In the genomic region with DNA sequence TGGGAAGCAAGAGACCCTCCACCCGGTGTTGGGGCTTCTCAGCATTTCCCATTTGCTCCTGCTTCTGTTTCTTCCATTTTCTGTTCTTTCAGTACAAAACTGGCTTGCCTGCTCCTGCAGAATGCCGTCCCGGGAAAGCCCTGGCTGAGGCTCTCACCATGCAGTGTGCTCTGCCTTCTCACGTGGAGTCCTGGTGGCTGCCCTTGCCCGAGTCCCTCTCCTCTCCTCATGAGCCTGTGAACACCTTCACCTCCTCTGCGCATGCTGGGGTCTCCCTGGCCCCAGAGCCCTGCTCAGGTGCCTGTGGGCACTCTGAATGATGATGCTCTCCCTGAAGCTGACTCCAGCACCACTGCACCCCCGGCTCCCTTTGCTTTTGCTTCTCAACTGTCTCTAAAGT, we compare ENCODE assay signal across 28 cellular contexts.
DNase-seq lines count a peak whose midpoint lies in the region; ATAC-seq, FAIRE-seq and TF ChIP-seq lines count a peak whose summit lies in the region.
"Had no signal": no experiment of that assay in that cellular context is flagged by ENCODE, and none has a peak within 500 bp of the region (broad histone marks: within the 10 kb centered on the region; RNA-seq: fewer than 3 reads in every experiment).

No MANE protein-coding gene starts in this region.

- H3F3A ChIP-seq in GM23338 (replicated peaks; ENCODE audit: low read depth) = no peaks in the 10 kb centered on the region

- CTCF ChIA-PET in H1 (lab: Charles Lee; ENCODE audit: partially characterized antibody) = no interaction called here
- CTCF ChIA-PET in HepG2 (lab: Yijun Ruan, JAX; ENCODE audit: low intra/inter-chr PET ratio, low total read pairs) = no interaction called here

- H3K4me3 ChIP-seq in GM23338 (no peak overlapping the region), H1 (ENCODE audit: extremely low read depth in 1 of 4, insufficient read depth in 2 of 4, low read depth in 3 of 4, low read length in 4 of 4) (no peak overlapping the region), aorta (ENCODE audit: low read length in 2 of 2) (no peak overlapping the region), body of pancreas (no peak overlapping the region), HepG2 (replicated peaks in 1 of 3; ENCODE audit: insufficient read depth in 1 of 3, low read depth in 2 of 3, low read length in 3 of 3) (no peak overlapping the region)
- H3K4me3 ChIP-seq: BLaER1, GM12878 had no signal

- ATAC-seq in GM23338 (no peak), aorta (ENCODE audit: low FRiP score) (peak; percentile 40), body of pancreas (no peak), HepG2 (no peak)
- ATAC-seq: GM12878 had no signal

- H2BK5ac ChIP-seq in H1 (ENCODE audit: low read depth, low read length) = no peak overlapping the region

- H3K4me1 Mint-ChIP-seq in GM23338 = peaks cover 23% of the 10 kb centered on the region
- H3K4me1 Mint-ChIP-seq in osteocyte (ENCODE audit: unreplicated experiment) = no peaks in the 10 kb centered on the region
- H3K4me1 Mint-ChIP-seq: CD14-positive monocyte; CD4-positive, alpha-beta memory T cell; CD4-positive, CD25-positive, alpha-beta regulatory T cell; CD8-positive, alpha-beta memory T cell had no signal

- H2AFZ ChIP-seq in GM23338 (no peak overlapping the region), H1 (ENCODE audit: low read length) (no peak overlapping the region; the same call in 1 of the 2 replicates), HepG2 (ENCODE audit: low read length) (no peak overlapping the region)

- BruUV-seq in HepG2 (replicated peaks; lab: Mats Ljungman, UMichigan) = no TSS peak

- H3K4me1 ChIP-seq in GM23338 (ENCODE audit: insufficient read depth) (peaks cover 8% of the 10 kb centered on the region; the same call in 1 of the 2 replicates), H1 (replicated peaks in 1 of 4; ENCODE audit: control insufficient read depth in 3 of 4, insufficient read depth in 4 of 4, low read length in 3 of 4) (peaks cover 0 to 4% (median 2%) of the 10 kb centered on the region in 4 experiments; a peak in 2 of 7 replicates), aorta (ENCODE audit: control insufficient read depth in 1 of 2, insufficient read depth in 2 of 2, low read length in 2 of 2) (no peaks in the 10 kb centered on the region), body of pancreas (no peaks in the 10 kb centered on the region), HepG2 (ENCODE audit: insufficient read depth, low read length) (no peaks in the 10 kb centered on the region)
- H3K4me1 ChIP-seq: BE2C, BLaER1 had no signal

- no peaks in the 10 kb centered on the region for H3K27me3 ChIP-seq in GM23338 (ENCODE audit: insufficient read depth)
- no peaks in the 10 kb centered on the region for H3K27me3 ChIP-seq in H1 (replicated peaks in 1 of 4; ENCODE audit: control insufficient read depth in 3 of 4, extremely low read depth in 1 of 4, insufficient read depth in 3 of 4, low read length in 3 of 4)
- H3K27me3 ChIP-seq in aorta (ENCODE audit: control insufficient read depth in 1 of 2, insufficient read depth in 2 of 2, low read length in 1 of 2) = no peaks in the 10 kb centered on the region
- H3K27me3 ChIP-seq in body of pancreas = no peaks in the 10 kb centered on the region
- H3K27me3 ChIP-seq in HepG2 (ENCODE audit: control insufficient read depth in 1 of 2, insufficient read depth in 2 of 2, low read length in 2 of 2) = no peaks in the 10 kb centered on the region; a peak in 1 of 5 replicates
- H3K27me3 ChIP-seq: BE2C, BLaER1 had no signal

- WGBS in H1 (ENCODE audit: extremely low coverage in 1 of 2, insufficient coverage in 1 of 2, insufficient read length in 1 of 2, insufficient replicate concordance in 2 of 2, low coverage in 1 of 2, low lambda C conversion rate in 2 of 2, missing lambda C conversion rate in 1 of 2), 2 experiments = 93% methylated on average over 7 of the region's 7 CpGs; no CpG with 5 or more reads in 1 of the 2 experiments
- WGBS in aorta, 2 donors = 77 to 86% methylated on average over 7 of the region's 7 CpGs
- WGBS in body of pancreas, 2 donors = 45 to 57% methylated on average over 7 of the region's 7 CpGs
- WGBS in HepG2 (ENCODE audit: low lambda C conversion rate) = 0% methylated on average over 7 of the region's 7 CpGs

- H3K27ac Mint-ChIP-seq in GM23338 = peak overlapping the region; percentile 78; the same call in 1 of the 2 replicates
- no peak overlapping the region for H3K27ac Mint-ChIP-seq in osteocyte (ENCODE audit: unreplicated experiment)
- H3K27ac Mint-ChIP-seq: CD14-positive monocyte; CD4-positive, alpha-beta memory T cell; CD4-positive, CD25-positive, alpha-beta regulatory T cell; CD8-positive, alpha-beta memory T cell had no signal

- H2BK15ac ChIP-seq in H1 (ENCODE audit: low read length) = 0 out of 2 replicates have a peak overlapping the region, but pooled peaks have one; percentile 72

- H3K56ac ChIP-seq in H1 (replicated peaks; ENCODE audit: insufficient read length, low read depth, low read length) = no peak overlapping the region

- H3K9ac ChIP-seq in H1 (replicated peaks in 1 of 4; ENCODE audit: extremely low read depth in 1 of 4, low read depth in 3 of 4, low read length in 3 of 4) (no peak overlapping the region), HepG2 (ENCODE audit: insufficient read depth, low read depth, low read length) (no peak overlapping the region)
- H3K9ac ChIP-seq: BLaER1 had no signal

- H3K36me3 Mint-ChIP-seq in GM23338 (ENCODE audit: low read depth) (peaks cover 7% of the 10 kb centered on the region; the same call in 2 of the 3 replicates), osteocyte (ENCODE audit: unreplicated experiment) (no peaks in the 10 kb centered on the region)
- H3K36me3 Mint-ChIP-seq: CD14-positive monocyte; CD4-positive, alpha-beta memory T cell; CD4-positive, CD25-positive, alpha-beta regulatory T cell; CD8-positive, alpha-beta memory T cell had no signal

- H4K91ac ChIP-seq in H1 (replicated peaks; ENCODE audit: insufficient read length, low read length) = no peak overlapping the region

- H3K79me2 ChIP-seq in GM23338 (replicated peaks; ENCODE audit: insufficient read depth) = no peaks in the 10 kb centered on the region
- no peaks in the 10 kb centered on the region for H3K79me2 ChIP-seq in H1 (ENCODE audit: control insufficient read depth in 1 of 2, insufficient read depth in 2 of 2, low read length in 2 of 2)
- H3K79me2 ChIP-seq in HepG2 (ENCODE audit: insufficient read depth, low read length) = no peaks in the 10 kb centered on the region

- DNase-seq in GM23338 (ENCODE audit: low spot score) = no peak
- no peak for DNase-seq in H1 (ENCODE audit: low read depth in 1 of 2, low spot score in 2 of 2)
- DNase-seq in osteocyte (ENCODE audit: extremely low spot score, unreplicated experiment) = peak; percentile 68
- no peak for DNase-seq in aorta
- DNase-seq in body of pancreas = no peak
- no peak for DNase-seq in NCI-H524 treated with DMSO at 0.1 percent for 48 hours (lab: John Stamatoyannopoulos, UW)
- no peak for DNase-seq in HepG2 (ENCODE audit: low spot score)
- DNase-seq: 8988T; ACHN; BE2C; C1 segment of cervical spinal cord; CD4-positive, alpha-beta memory T cell; CD4-positive, CD25-positive, alpha-beta regulatory T cell; CD8-positive, alpha-beta memory T cell; COR-L47; DMS 273 treated with DMSO at 0.1 percent for 48 hours; DMS153; DMS53; DMS79; DND-41; EL; GDM1 had no signal

- TF ChIP-seq RAD21 in H1 (IDR thresholded peaks at IDR 0.05 in 1 of 2, conservative IDR thresholded peaks at IDR 0.05 in 1 of 2; ENCODE audit: low read depth in 2 of 2, low read length in 2 of 2) (no peak), HepG2 (CRISPR knock-in tag; IDR thresholded peaks at IDR 0.05) (no peak)

- H3K4me2 ChIP-seq in GM23338 (no peak overlapping the region), H1 (ENCODE audit: insufficient read depth in 1 of 2, low read depth in 2 of 2, low read length in 2 of 2) (no peak overlapping the region), HepG2 (ENCODE audit: low read depth, low read length) (no peak overlapping the region)
- H3K4me2 ChIP-seq: BLaER1 had no signal

- H3K27me3 Mint-ChIP-seq in GM23338 (ENCODE audit: insufficient read depth, low read depth, poor library complexity) = peaks cover 5% of the 10 kb centered on the region
- H3K27me3 Mint-ChIP-seq in osteocyte (ENCODE audit: unreplicated experiment) = no peaks in the 10 kb centered on the region
- H3K27me3 Mint-ChIP-seq: CD4-positive, alpha-beta memory T cell; CD4-positive, CD25-positive, alpha-beta regulatory T cell; CD8-positive, alpha-beta memory T cell had no signal

- no peak for TF ChIP-seq CTCF in GM23338 (conservative IDR thresholded peaks at IDR 0.05; ENCODE audit: low read depth in 2 of 2)
- no peak for TF ChIP-seq CTCF in H1 (IDR thresholded peaks at IDR 0.05; ENCODE audit: control extremely low read depth in 1 of 3, insufficient read depth in 1 of 3, low read depth in 1 of 3, low read length in 3 of 3)
- no peak for TF ChIP-seq CTCF in osteocyte (IDR thresholded peaks at IDR 0.05)
- TF ChIP-seq CTCF in body of pancreas (IDR thresholded peaks at IDR 0.05) = no peak
- no peak for TF ChIP-seq CTCF in HepG2 (CRISPR knock-in tag; IDR thresholded peaks at IDR 0.05)

- H3K23ac ChIP-seq in H1 (ENCODE audit: insufficient read length) = no peak overlapping the region

- H2AK5ac ChIP-seq in H1 (ENCODE audit: low read depth, low read length) = no peak overlapping the region

- H3K36me3 ChIP-seq in GM23338 (ENCODE audit: insufficient read depth) (no peaks in the 10 kb centered on the region), H1 (ENCODE audit: control insufficient read depth in 2 of 4, insufficient read depth in 4 of 4, low read length in 3 of 4) (no peaks in the 10 kb centered on the region), aorta (ENCODE audit: control insufficient read depth in 1 of 2, insufficient read depth in 2 of 2, low read length in 1 of 2) (no peaks in the 10 kb centered on the region), body of pancreas (replicated peaks in 1 of 2; ENCODE audit: insufficient read depth in 1 of 2, low read depth in 2 of 2) (no peaks in the 10 kb centered on the region), HepG2 (replicated peaks in 1 of 2; ENCODE audit: control insufficient read depth in 1 of 2, insufficient read depth in 2 of 2, low read length in 2 of 2) (no peaks in the 10 kb centered on the region)
- H3K36me3 ChIP-seq: BE2C, BLaER1 had no signal

- intact Hi-C loops in aorta (cut with DNase I) = no loop called here
- intact Hi-C loops in body of pancreas (cut with DNase I) = no loop called here
- intact Hi-C loops in HepG2 (cut with micrococcal nuclease; ENCODE audit: unreplicated experiment) = no loop called here

- no peak for TF ChIP-seq POLR2A in H1 (IDR thresholded peaks at IDR 0.05; ENCODE audit: control extremely low read depth in 1 of 2, low read depth in 2 of 2, low read length in 2 of 2)
- TF ChIP-seq POLR2A in body of pancreas (IDR thresholded peaks at IDR 0.05) = no peak
- TF ChIP-seq POLR2A in HepG2 (IDR thresholded peaks at IDR 0.05; ENCODE audit: insufficient read depth in 1 of 2, low read depth in 2 of 2, low read length in 2 of 2) = no peak

- H3K4ac ChIP-seq in H1 (replicated peaks; ENCODE audit: insufficient read length, low read depth, low read length) = no peak overlapping the region

- no peak overlapping the region for H4K5ac ChIP-seq in H1 (ENCODE audit: insufficient read length, low read depth, low read length)

- no peaks in the 10 kb centered on the region for H3K23me2 ChIP-seq in H1 (ENCODE audit: low read depth, low read length)

- no peaks in the 10 kb centered on the region for H3K9me3 ChIP-seq in H1 (ENCODE audit: insufficient read depth in 2 of 2, low read depth in 1 of 2, low read length in 1 of 2)
- H3K9me3 ChIP-seq in aorta (ENCODE audit: control insufficient read depth, low read length) = peaks cover 3% of the 10 kb centered on the region
- H3K9me3 ChIP-seq in body of pancreas = no peaks in the 10 kb centered on the region
- H3K9me3 ChIP-seq in HepG2 (ENCODE audit: low read length) = no peaks in the 10 kb centered on the region
- H3K9me3 ChIP-seq: BE2C, BLaER1 had no signal

- no peak overlapping the region for H2BK120ac ChIP-seq in H1 (replicated peaks; ENCODE audit: low read depth, low read length)

- TF ChIP-seq EP300 in H1 (IDR thresholded peaks at IDR 0.05; ENCODE audit: borderline replicate concordance in 1 of 2, low read depth in 2 of 2, low read length in 2 of 2) (no peak), HepG2 (IDR thresholded peaks at IDR 0.05; ENCODE audit: low read depth in 2 of 2, low read length in 2 of 2) (no peak), HepG2 (CRISPR knock-in tag; IDR thresholded peaks at IDR 0.05; ENCODE audit: borderline replicate concordance) (no peak)

- no peak overlapping the region for H2BK20ac ChIP-seq in H1 (ENCODE audit: low read length)

- H3K4me3 Mint-ChIP-seq in GM23338 (no peak overlapping the region), osteocyte (ENCODE audit: unreplicated experiment) (no peak overlapping the region)
- H3K4me3 Mint-ChIP-seq: CD4-positive, alpha-beta memory T cell; CD4-positive, CD25-positive, alpha-beta regulatory T cell; CD8-positive, alpha-beta memory T cell had no signal

- H3K9me3 Mint-ChIP-seq in GM23338 (peaks cover 17% of the 10 kb centered on the region), osteocyte (ENCODE audit: unreplicated experiment) (peaks cover 20% of the 10 kb centered on the region)

- H3K9me2 ChIP-seq in GM23338 (ENCODE audit: insufficient read depth) = peaks cover 14% of the 10 kb centered on the region; the same call in 1 of the 2 replicates

- H3K79me1 ChIP-seq in H1 (ENCODE audit: low read depth, low read length) = no peaks in the 10 kb centered on the region

- H2BK12ac ChIP-seq in H1 (ENCODE audit: low read depth, low read length) = no peak overlapping the region

- H4K8ac ChIP-seq in H1 (ENCODE audit: extremely low read depth, insufficient read depth, low read length) = no peak overlapping the region

- no peak overlapping the region for H3K18ac ChIP-seq in H1 (ENCODE audit: extremely low read depth, low read length)

- in situ Hi-C loops in HepG2 (cut with HindIII; ENCODE audit: extremely low pct_ligation_motif_present, low pct_unique_long_range_greater_than_20kb) = no loop called here

- H3K27ac ChIP-seq in GM23338 (ENCODE audit: low read depth) (no peak overlapping the region), H1 (ENCODE audit: low read depth, low read length) (no peak overlapping the region), aorta (ENCODE audit: low read depth in 1 of 2, low read length in 2 of 2) (no peak overlapping the region), body of pancreas (no peak overlapping the region), HepG2 (ENCODE audit: extremely low read length, insufficient read depth, low read length) (no peak overlapping the region)
- H3K27ac ChIP-seq: BLaER1 had no signal

- no peak overlapping the region for H3K14ac ChIP-seq in H1 (ENCODE audit: insufficient read length)

- H4K20me1 ChIP-seq in GM23338 (replicated peaks; ENCODE audit: insufficient read depth) (no peaks in the 10 kb centered on the region), H1 (replicated peaks in 1 of 2; ENCODE audit: control insufficient read depth in 1 of 2, insufficient read depth in 2 of 2, low read length in 2 of 2) (no peaks in the 10 kb centered on the region), HepG2 (ENCODE audit: insufficient read depth, low read length) (no peaks in the 10 kb centered on the region)
- H4K20me1 ChIP-seq: BLaER1 had no signal

- FAIRE-seq in H1 (lab: Jason Lieb, UNC) = no peak
- no peak for FAIRE-seq in HepG2 (lab: Jason Lieb, UNC)
- FAIRE-seq: A204.1, GM12878, GM12892, GM18507 had no signal

- POLR2A ChIA-PET in H1 (lab: Charles Lee; ENCODE audit: partially characterized antibody) (no interaction called here), HepG2 (lab: Yijun Ruan, JAX) (no interaction called here)
